Comparison of ENCODE assay signal across 32 cellular contexts in the genomic region with DNA sequence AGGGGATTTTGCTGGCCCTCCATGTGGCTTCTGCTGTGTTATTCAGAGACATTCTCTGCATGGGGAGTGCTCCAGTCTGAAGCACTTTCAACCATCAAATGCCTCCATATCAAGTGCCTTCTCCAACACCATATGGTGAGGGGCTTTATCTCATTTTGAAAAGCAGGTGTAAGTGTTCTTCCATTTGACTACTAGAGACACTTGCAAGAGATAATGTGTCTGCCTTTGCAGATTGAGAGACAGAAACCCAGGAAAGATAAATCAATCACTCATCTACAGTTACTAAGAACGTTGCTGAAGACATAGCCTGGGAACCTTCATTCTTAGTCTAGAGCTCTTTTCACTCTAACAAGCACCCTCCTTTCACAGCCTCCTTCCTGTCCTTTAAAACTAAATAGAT. TPM values are rescaled to one million over a fixed set of nuclear protein-coding genes. Genes with fewer than 3 reads are reported as not detected.
"Had no signal": no experiment of that assay in that cellular context is flagged by ENCODE, and none has a peak within 500 bp of the region (broad histone marks: within the 10 kb centered on the region; RNA-seq: fewer than 3 reads in every experiment).

No MANE protein-coding gene starts in this region.

- ATAC-seq: left colon; left lung; lower lobe of right lung; naive thymus-derived CD8-positive, alpha-beta T cell; pancreas; right lobe of liver; stimulated activated memory B cell treated with anti-CD40 and anti-IgM and Interleukin-4, amounts not matched to agents 10 μg/mL and 1 μg/mL and 100 μg/mL, for 72 hours; stimulated activated naive CD8-positive, alpha-beta T cell treated with anti-CD3 and anti-CD28 coated beads, Interleukin-15, amount 100 ng/mL, for 72 hours had no signal

- H3K4me3 ChIP-seq: left lung, lower lobe of right lung, pancreas, prostate gland, right lobe of liver, smooth muscle cell, tibial nerve, uterus had no signal

- H3K27me3 ChIP-seq: pancreas, right lobe of liver, tibial nerve, uterus had no signal

- H3K9me3 ChIP-seq: left lung, lower lobe of right lung, pancreas, prostate gland, right lobe of liver, tibial nerve, uterus had no signal

- H3K27ac ChIP-seq: left lung, lower lobe of right lung, pancreas, prostate gland, right lobe of liver, tibial nerve, uterus had no signal

- H3K4me1 ChIP-seq: left lung, lower lobe of right lung, pancreas, prostate gland, tibial nerve, uterus had no signal

- DNase-seq: hippocampal formation; kidney; left colon; left lung; lower lobe of right lung; mammary epithelial cell; mesenchymal stem cell; naive thymus-derived CD8-positive, alpha-beta T cell; nucleus accumbens; pancreas; posterior cingulate gyrus; right lobe of liver; stimulated activated CD4-positive, alpha-beta T cell treated with anti-CD3 and anti-CD28 coated beads, Interleukin-1b, Interleukin-23, amount 100 ng/mL, for 48 hours; stimulated activated CD4-positive, alpha-beta T cell treated with anti-CD3 and anti-CD28 coated beads, Interleukin-2, amount 100 ng/mL, for 48 hours; stimulated activated CD4-positive, alpha-beta T cell treated with anti-CD3 and anti-CD28 coated beads, Interleukin-4, amount 100 ng/mL, for 4 hours; stimulated activated CD8-positive, alpha-beta memory T cell treated with anti-CD3 and anti-CD28 coated beads, Interleukin-4, amount 100 ng/mL, for 48 hours; stimulated activated naive CD4-positive, alpha-beta T cell treated with Interleukin-2 at 50 U/mL for 16 hours; stimulated activated naive CD8-positive, alpha-beta T cell treated with anti-CD3 and anti-CD28 coated beads, Interleukin-15, amount 100 ng/mL, for 72 hours; substantia nigra; uterus had no signal

- H3K36me3 ChIP-seq: left lung, lower lobe of right lung, pancreas, prostate gland, right lobe of liver, tibial nerve, uterus had no signal

RNA-seq across cellular contexts. Expression of a gene that starts 29.5 kb away (rescaled TPM):
- total RNA-seq: kidney, left lung, lower lobe of right lung, mammary epithelial cell, neural crest cell, osteoblast, skeletal muscle tissue, smooth muscle cell, temporal lobe, tibial nerve, ureter, uterus had no signal
- polyA plus RNA-seq: smooth muscle cell had no signal

RNA-seq across cellular contexts. Expression of a gene that starts 55.6 kb away (rescaled TPM):
- total RNA-seq: kidney; left colon; left lung; liver; lower lobe of right lung; mammary epithelial cell; mucosa of gallbladder; naive thymus-derived CD8-positive, alpha-beta T cell; neural crest cell; osteoblast; pancreas; right lobe of liver; skeletal muscle tissue; smooth muscle cell; temporal lobe; tibial nerve; ureter; uterus had no signal
- polyA plus RNA-seq: liver; mammary epithelial cell; naive thymus-derived CD8-positive, alpha-beta T cell; pancreas; smooth muscle cell; thymus had no signal
